ENCODE assay signal across 9 cellular contexts in the genomic region with DNA sequence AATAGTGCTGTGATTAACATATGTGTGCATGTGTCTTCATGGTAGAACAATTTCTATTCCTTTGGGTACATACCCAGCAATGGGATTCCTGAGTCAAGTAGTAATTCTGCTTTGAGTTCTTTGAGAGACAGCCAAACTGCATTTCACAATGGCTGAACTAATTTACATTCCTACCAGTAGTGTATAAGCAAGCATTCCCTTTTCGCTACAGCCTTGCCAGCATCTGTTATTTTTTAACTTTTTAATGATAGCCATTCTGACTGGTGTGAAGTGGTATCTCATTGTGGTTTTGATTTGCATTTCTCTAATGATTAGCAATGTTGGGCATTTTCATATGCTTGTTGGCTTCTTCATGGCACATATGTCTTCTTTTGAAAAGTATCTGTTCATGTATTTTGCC.
DNase-seq lines count a peak whose midpoint lies in the region; ATAC-seq, FAIRE-seq and TF ChIP-seq lines count a peak whose summit lies in the region.
"Had no signal": no experiment of that assay in that cellular context is flagged by ENCODE, and none has a peak within 500 bp of the region (broad histone marks: within the 10 kb centered on the region; RNA-seq: fewer than 3 reads in every experiment).

No MANE protein-coding gene starts in this region.

- no peaks in the 10 kb centered on the region for H3K9me3 ChIP-seq in keratinocyte (ENCODE audit: control insufficient read depth, low read depth, low read length)
- H3K9me3 ChIP-seq: BLaER1 treated with 17β-estradiol and CSF1 and Interleukin-3, amounts not matched to agents 10 nM and 100 nM had no signal

- dilution Hi-C loops in keratinocyte (cut with MboI; ENCODE audit: extremely low pct_ligation_motif_present, low sequenced_read_pairs), result no loop called here

- H3K36me3 ChIP-seq in keratinocyte (ENCODE audit: control insufficient read depth in 2 of 2, extremely low read depth in 1 of 2, insufficient read depth in 2 of 2, low read length in 2 of 2), result no peaks in the 10 kb centered on the region
- H3K36me3 ChIP-seq: BLaER1 treated with 17β-estradiol and CSF1 and Interleukin-3, amounts not matched to agents 10 nM and 100 nM had no signal

- no peak overlapping the region for H3K27ac ChIP-seq in keratinocyte (ENCODE audit: control insufficient read depth, insufficient read depth, low read length)
- H3K27ac ChIP-seq: BLaER1 treated with 17β-estradiol and CSF1 and Interleukin-3, amounts not matched to agents 10 nM and 100 nM had no signal

- H3K9me1 ChIP-seq in keratinocyte (ENCODE audit: control insufficient read depth, extremely low read depth, insufficient read depth, low read length), result no peaks in the 10 kb centered on the region

- no peak overlapping the region for H2AFZ ChIP-seq in keratinocyte (ENCODE audit: control insufficient read depth, low read length)

- H4K20me1 ChIP-seq in keratinocyte (ENCODE audit: control insufficient read depth, extremely low read depth, insufficient read depth, low read length), result no peaks in the 10 kb centered on the region
- H4K20me1 ChIP-seq: BLaER1 treated with 17β-estradiol and CSF1 and Interleukin-3, amounts not matched to agents 10 nM and 100 nM had no signal

- peaks cover 25% of the 10 kb centered on the region for H3K4me1 ChIP-seq in keratinocyte (ENCODE audit: control insufficient read depth, extremely low read depth, insufficient read depth, low read length)

- peak; percentile 25 for TF ChIP-seq CTCF in AG09319 (IDR thresholded peaks at IDR 0.05; ENCODE audit: low read depth, low read length)
- TF ChIP-seq CTCF in keratinocyte (optimal IDR thresholded peaks at IDR 0.05 in 1 of 3, IDR thresholded peaks at IDR 0.05 in 1 of 3, conservative IDR thresholded peaks at IDR 0.05 in 1 of 3; ENCODE audit: extremely low read depth in 1 of 3, insufficient read depth in 2 of 3, low read length in 3 of 3), result peak in 1 of 3 experiments; percentile 42

- no peak overlapping the region for H3K4me2 ChIP-seq in keratinocyte (ENCODE audit: control insufficient read depth, extremely low read depth, insufficient read depth, low read depth, low read length)
- H3K4me2 ChIP-seq: BLaER1 treated with 17β-estradiol and CSF1 and Interleukin-3, amounts not matched to agents 10 nM and 100 nM had no signal

- ATAC-seq in GM21528 (IDR thresholded peaks at IDR 0.05; ENCODE audit: low FRiP score, unreplicated experiment) (peak; percentile 71), HG03025 (IDR thresholded peaks at IDR 0.05; ENCODE audit: low FRiP score, unreplicated experiment) (no peak)

- H3K79me2 ChIP-seq in keratinocyte (ENCODE audit: control insufficient read depth, insufficient read depth, low read length), result no peaks in the 10 kb centered on the region

- H3K4me3 ChIP-seq in keratinocyte (ENCODE audit: control insufficient read depth in 2 of 3, extremely low read depth in 1 of 3, insufficient read depth in 2 of 3, low read depth in 1 of 3, low read length in 3 of 3), result no peak overlapping the region
- H3K4me3 ChIP-seq: BLaER1 treated with 17β-estradiol and CSF1 and Interleukin-3, amounts not matched to agents 10 nM and 100 nM had no signal

- no peak overlapping the region for H3K9ac ChIP-seq in keratinocyte (ENCODE audit: control insufficient read depth, extremely low read depth, insufficient read depth, low read length)
- H3K9ac ChIP-seq: BLaER1 treated with 17β-estradiol and CSF1 and Interleukin-3, amounts not matched to agents 10 nM and 100 nM had no signal

- DNase-seq in AG09319 (ENCODE audit: extremely low read depth, low read depth), result peak; percentile 71
- peak; percentile 8 for DNase-seq in NCI-H526 treated with DMSO at 0.1 percent for 48 hours (lab: John Stamatoyannopoulos, UW)
- DNase-seq in keratinocyte (ENCODE audit: low read depth, low spot score), result peak; percentile 25
- no peak for DNase-seq in OCI-M1 (lab: John Stamatoyannopoulos, UW)
- no peak for DNase-seq in inferior parietal cortex (ENCODE audit: extremely low spot score)
- no peak for DNase-seq in HTR-8/SVneo (ENCODE audit: insufficient read length, low spot score)

- H3K27me3 ChIP-seq in keratinocyte (ENCODE audit: control insufficient read depth, extremely low read depth, insufficient read depth, low read length), result no peaks in the 10 kb centered on the region
- H3K27me3 ChIP-seq: BLaER1 treated with 17β-estradiol and CSF1 and Interleukin-3, amounts not matched to agents 10 nM and 100 nM had no signal

- FAIRE-seq in keratinocyte (lab: Jason Lieb, UNC), result peak; percentile 75
- no peak for FAIRE-seq in HTR-8/SVneo (lab: Jason Lieb, UNC)

Comparison
In these comparisons a context has a peak if more than half of its experiments do, and no peak if none do; other contexts are left out.
1. DNase-seq: peak in AG09319 (single experiment), NCI-H526 treated with DMSO at 0.1 percent for 48 hours (single experiment) and keratinocyte (single experiment); none in OCI-M1 (single experiment), inferior parietal cortex (single experiment) and HTR-8/SVneo (single experiment).